Comparison of ENCODE assay signal across 12 cellular contexts in genomic region chr17:45306623-45307022, GRCh38. TPM values are rescaled to one million over a fixed set of nuclear protein-coding genes. Genes with fewer than 3 reads are reported as not detected.
DNase-seq lines count a peak whose midpoint lies in the region; ATAC-seq and TF ChIP-seq lines count a peak whose summit lies in the region.
"Had no signal": no experiment of that assay in that cellular context is flagged by ENCODE, and none has a peak within 500 bp of the region (broad histone marks: within the 10 kb centered on the region; RNA-seq: fewer than 3 reads in every experiment).

No MANE protein-coding gene starts in this region.

- peak overlapping the region; percentile 82 for H3K27ac Mint-ChIP-seq in T-helper 2 cell treated with Interferon-gamma antibody and Interleukin-4, amounts not matched to agents 5 μg/mL and 100 μg/mL, for 36 hours
- peak overlapping the region; percentile 39 to 72 for H3K27ac Mint-ChIP-seq in T-cell
- H3K27ac Mint-ChIP-seq in stimulated activated naive B cell treated with anti-CD40 and anti-IgM and Interleukin-4, amounts not matched to agents 10 μg/mL and 1 μg/mL and 100 μg/mL, for 72 hours: peak overlapping the region; percentile 92
- H3K27ac Mint-ChIP-seq: mesothelial cell of epicardium had no signal

- TF ChIP-seq POLR2A in gastroesophageal sphincter (IDR thresholded peaks at IDR 0.05): no peak

- no peaks in the 10 kb centered on the region for H3K9me3 ChIP-seq in gastroesophageal sphincter
- H3K9me3 ChIP-seq in aorta (ENCODE audit: control insufficient read depth, low read length): no peaks in the 10 kb centered on the region

- peaks cover 53% of the 10 kb centered on the region for H3K36me3 Mint-ChIP-seq in T-helper 2 cell treated with Interferon-gamma antibody and Interleukin-4, amounts not matched to agents 5 μg/mL and 100 μg/mL, for 36 hours (ENCODE audit: low read depth)
- peaks cover 18% of the 10 kb centered on the region for H3K36me3 Mint-ChIP-seq in T-cell
- H3K36me3 Mint-ChIP-seq in stimulated activated naive B cell treated with anti-CD40 and anti-IgM and Interleukin-4, amounts not matched to agents 10 μg/mL and 1 μg/mL and 100 μg/mL, for 72 hours: peaks cover 53 to 79% of the 10 kb centered on the region in 2 donors

- H3K36me3 ChIP-seq in gastroesophageal sphincter (peaks cover 0 to 6% of the 10 kb centered on the region in 2 donors), aorta (ENCODE audit: control insufficient read depth in 1 of 2, insufficient read depth in 2 of 2, low read length in 1 of 2) (peaks cover 0 to 2% of the 10 kb centered on the region in 2 donors)

- H3K27ac ChIP-seq in gastroesophageal sphincter (peak overlapping the region; percentile 81 to 98 (median 93)), aorta (ENCODE audit: low read depth in 1 of 2, low read length in 2 of 2) (no peak overlapping the region)

- intact Hi-C loops in aorta (cut with DNase I): no loop called here

- TF ChIP-seq CTCF in gastroesophageal sphincter (IDR thresholded peaks at IDR 0.05): no peak

- H3K4me1 Mint-ChIP-seq in T-helper 2 cell treated with Interferon-gamma antibody and Interleukin-4, amounts not matched to agents 5 μg/mL and 100 μg/mL, for 36 hours (ENCODE audit: low read depth): peaks cover 66% of the 10 kb centered on the region
- H3K4me1 Mint-ChIP-seq in T-cell: peaks cover 66 to 81% (median 80%) of the 10 kb centered on the region in 3 donors
- peaks cover 52 to 86% of the 10 kb centered on the region in 2 donors for H3K4me1 Mint-ChIP-seq in stimulated activated naive B cell treated with anti-CD40 and anti-IgM and Interleukin-4, amounts not matched to agents 10 μg/mL and 1 μg/mL and 100 μg/mL, for 72 hours

- CTCF ChIA-PET in T-cell (lab: Charles Lee): interaction anchor here in 1 of 2 donors (1.6 kb wide), 1 partner anchor 11 kb away, joined by 5 read pairs; no protein-coding TSS in a partner anchor

- no peak for TF ChIP-seq EP300 in gastroesophageal sphincter (IDR thresholded peaks at IDR 0.05)

- no peaks in the 10 kb centered on the region for H3K27me3 Mint-ChIP-seq in T-helper 2 cell treated with Interferon-gamma antibody and Interleukin-4, amounts not matched to agents 5 μg/mL and 100 μg/mL, for 36 hours (ENCODE audit: low read depth)
- H3K27me3 Mint-ChIP-seq in T-cell: no peaks in the 10 kb centered on the region
- H3K27me3 Mint-ChIP-seq in stimulated activated naive B cell treated with anti-CD40 and anti-IgM and Interleukin-4, amounts not matched to agents 10 μg/mL and 1 μg/mL and 100 μg/mL, for 72 hours: no peaks in the 10 kb centered on the region

- H3K9me3 Mint-ChIP-seq in T-helper 2 cell treated with Interferon-gamma antibody and Interleukin-4, amounts not matched to agents 5 μg/mL and 100 μg/mL, for 36 hours: no peaks in the 10 kb centered on the region
- H3K9me3 Mint-ChIP-seq in T-cell: no peaks in the 10 kb centered on the region
- H3K9me3 Mint-ChIP-seq in stimulated activated naive B cell treated with anti-CD40 and anti-IgM and Interleukin-4, amounts not matched to agents 10 μg/mL and 1 μg/mL and 100 μg/mL, for 72 hours: no peaks in the 10 kb centered on the region
- H3K9me3 Mint-ChIP-seq: mesothelial cell of epicardium had no signal

- H3K27me3 ChIP-seq in gastroesophageal sphincter: no peaks in the 10 kb centered on the region
- no peaks in the 10 kb centered on the region for H3K27me3 ChIP-seq in aorta (ENCODE audit: control insufficient read depth in 1 of 2, insufficient read depth in 2 of 2, low read length in 1 of 2)

- H3K4me3 Mint-ChIP-seq in T-helper 2 cell treated with Interferon-gamma antibody and Interleukin-4, amounts not matched to agents 5 μg/mL and 100 μg/mL, for 36 hours: peak overlapping the region; percentile 34
- H3K4me3 Mint-ChIP-seq in T-cell: no peak overlapping the region
- H3K4me3 Mint-ChIP-seq in stimulated activated naive B cell treated with anti-CD40 and anti-IgM and Interleukin-4, amounts not matched to agents 10 μg/mL and 1 μg/mL and 100 μg/mL, for 72 hours: peak overlapping the region in 1 of 2 donors; percentile 58
- H3K4me3 Mint-ChIP-seq: mesothelial cell of epicardium had no signal

- H3K4me1 ChIP-seq in gastroesophageal sphincter (peaks cover 37 to 98% (median 77%) of the 10 kb centered on the region in 3 donors), aorta (ENCODE audit: control insufficient read depth in 1 of 2, insufficient read depth in 2 of 2, low read length in 2 of 2) (peaks cover 2 to 13% of the 10 kb centered on the region in 2 donors)

- POLR2A ChIA-PET in T-cell (lab: Charles Lee): no interaction called here

- 49 to 57% methylated on average over 4 to 5 of the region's 5 CpGs for WGBS in gastroesophageal sphincter (ENCODE audit: low coverage in 1 of 2), 2 donors
- 82% methylated on average over 5 of the region's 5 CpGs for WGBS in aorta, 2 donors

- ATAC-seq in T-cell (replicated peaks in 1 of 4) (no peak), gastroesophageal sphincter (no peak), HG02981 (IDR thresholded peaks at IDR 0.05; ENCODE audit: unreplicated experiment) (no peak), aorta (ENCODE audit: low FRiP score) (no peak)
- no peak for ATAC-seq in stimulated activated naive B cell treated with anti-CD40 and anti-IgM and Interleukin-4, amounts not matched to agents 10 μg/mL and 1 μg/mL and 100 μg/mL, for 72 hours (replicated peaks)

- no peak for DNase-seq in T-helper 2 cell treated with Interferon-gamma antibody and Interleukin-4, amounts not matched to agents 5 μg/mL and 100 μg/mL, for 36 hours (ENCODE audit: low spot score)
- DNase-seq in T-helper 2 cell (no peak), T-cell (no peak), aorta (no peak), NCI-H1105 treated with DMSO at 0.1 percent for 48 hours (lab: John Stamatoyannopoulos, UW) (no peak)
- no peak for DNase-seq in stimulated activated naive B cell treated with anti-CD40 and anti-IgM and Interleukin-4, amounts not matched to agents 10 μg/mL and 1 μg/mL and 100 μg/mL, for 72 hours
- DNase-seq: NCI-H2171 treated with DMSO at 0.1 percent for 48 hours, T-helper 9 cell had no signal

- H3K4me3 ChIP-seq in gastroesophageal sphincter: no peak overlapping the region
- no peak overlapping the region for H3K4me3 ChIP-seq in aorta (ENCODE audit: low read length in 2 of 2)

RNA-seq across cellular contexts. Expression of gene MAP3K14, which starts 10.2 kb away (rescaled TPM):
- 10 to 100 TPM; 34.4 to 49.8 (median 42.8) TPM for total RNA-seq in T-cell
- 10 to 100 TPM in 3 of 4 donors, 1 to 10 TPM in 1; 8.5 to 17.5 (median 13.5) TPM for total RNA-seq in gastroesophageal sphincter
- total RNA-seq in aorta: 10 to 100 TPM; 10.6 to 19.7 TPM
- polyA plus RNA-seq in aorta: 1 to 10 TPM; 5.9 to 6.0 TPM

RNA-seq across cellular contexts. Expression of gene SPATA32, which starts 44.7 kb away (rescaled TPM):
- total RNA-seq in T-cell: under 1 TPM in 4 of 5 donors, not detected in 1; 0.37 to 0.55 (median 0.42) TPM
- total RNA-seq in gastroesophageal sphincter: not detected
- not detected for total RNA-seq in aorta
- not detected for polyA plus RNA-seq in aorta
- total RNA-seq: fibroblast of villous mesenchyme, mesothelial cell of epicardium had no signal

Comparison
In these comparisons a context has a peak if more than half of its experiments do, and no peak if none do; other contexts are left out.
1. H3K27ac ChIP-seq: peak in gastroesophageal sphincter (4 of 4); none in aorta (0 of 2).
2. Peak in every context shown above with its lines, with median percentiles within 50 percentile points of each other: H3K27ac Mint-ChIP-seq.